Comparison of ENCODE assay signal across 11 cellular contexts in genomic region chr16:84741351-84741791, GRCh38. TPM values are rescaled to one million over a fixed set of nuclear protein-coding genes. Genes with fewer than 3 reads are reported as not detected.
DNase-seq lines count a peak whose midpoint lies in the region; ATAC-seq, FAIRE-seq and TF ChIP-seq lines count a peak whose summit lies in the region.
"Had no signal": no experiment of that assay in that cellular context is flagged by ENCODE, and none has a peak within 500 bp of the region (broad histone marks: within the 10 kb centered on the region; RNA-seq: fewer than 3 reads in every experiment).

No MANE protein-coding gene starts in this region.

- no peaks in the 10 kb centered on the region for H3K27me3 Mint-ChIP-seq in activated CD4-positive, alpha-beta memory T cell treated with anti-CD3 and anti-CD28 coated beads for 36 hours
- no peaks in the 10 kb centered on the region for H3K27me3 Mint-ChIP-seq in activated CD4-positive, alpha-beta memory T cell treated with anti-CD3 and anti-CD28 coated beads, Interleukin-2, amount 10 ng/mL, durations not matched to agents 7 days and 5 days
- H3K27me3 Mint-ChIP-seq in stimulated activated memory B cell treated with anti-CD40 and anti-IgM and Interleukin-4, amounts not matched to agents 10 μg/mL and 1 μg/mL and 100 μg/mL, for 72 hours = no peaks in the 10 kb centered on the region
- H3K27me3 Mint-ChIP-seq: CD4-positive, CD25-positive, alpha-beta regulatory T cell had no signal

- peak; percentile 31 for DNase-seq in activated CD4-positive, alpha-beta memory T cell treated with anti-CD3 and anti-CD28 coated beads for 36 hours
- DNase-seq in activated CD4-positive, alpha-beta memory T cell treated with anti-CD3 and anti-CD28 coated beads, Interleukin-2, amount 10 ng/mL, durations not matched to agents 7 days and 5 days = no peak
- DNase-seq in RCC 7860 (ENCODE audit: low spot score) (peak; percentile 42), fibroblast of mammary gland (ENCODE audit: low read depth) (peak; percentile 67), NCI-H2029 (lab: John Stamatoyannopoulos, UW) (no peak), GM13977 (ENCODE audit: low spot score) (no peak)
- DNase-seq: CD4-positive, CD25-positive, alpha-beta regulatory T cell; left lung had no signal

- in situ Hi-C loops in GM13977 (cut with MboI; ENCODE audit: low pct_unique_long_range_greater_than_20kb, low sequenced_read_pairs, unreplicated experiment) = no loop called here

- peaks cover 37% of the 10 kb centered on the region for H3K4me1 Mint-ChIP-seq in activated CD4-positive, alpha-beta memory T cell treated with anti-CD3 and anti-CD28 coated beads for 36 hours (ENCODE audit: low read depth)
- H3K4me1 Mint-ChIP-seq in activated CD4-positive, alpha-beta memory T cell treated with anti-CD3 and anti-CD28 coated beads, Interleukin-2, amount 10 ng/mL, durations not matched to agents 7 days and 5 days = peaks cover 58% of the 10 kb centered on the region
- H3K4me1 Mint-ChIP-seq in stimulated activated memory B cell treated with anti-CD40 and anti-IgM and Interleukin-4, amounts not matched to agents 10 μg/mL and 1 μg/mL and 100 μg/mL, for 72 hours = peaks cover 40% of the 10 kb centered on the region

- H3K4me3 Mint-ChIP-seq in activated CD4-positive, alpha-beta memory T cell treated with anti-CD3 and anti-CD28 coated beads for 36 hours = no peak overlapping the region
- no peak overlapping the region for H3K4me3 Mint-ChIP-seq in activated CD4-positive, alpha-beta memory T cell treated with anti-CD3 and anti-CD28 coated beads, Interleukin-2, amount 10 ng/mL, durations not matched to agents 7 days and 5 days
- no peak overlapping the region for H3K4me3 Mint-ChIP-seq in stimulated activated memory B cell treated with anti-CD40 and anti-IgM and Interleukin-4, amounts not matched to agents 10 μg/mL and 1 μg/mL and 100 μg/mL, for 72 hours
- H3K4me3 Mint-ChIP-seq: CD4-positive, CD25-positive, alpha-beta regulatory T cell had no signal

- no peaks in the 10 kb centered on the region for H3K9me3 Mint-ChIP-seq in activated CD4-positive, alpha-beta memory T cell treated with anti-CD3 and anti-CD28 coated beads for 36 hours
- no peaks in the 10 kb centered on the region for H3K9me3 Mint-ChIP-seq in activated CD4-positive, alpha-beta memory T cell treated with anti-CD3 and anti-CD28 coated beads, Interleukin-2, amount 10 ng/mL, durations not matched to agents 7 days and 5 days
- no peaks in the 10 kb centered on the region for H3K9me3 Mint-ChIP-seq in stimulated activated memory B cell treated with anti-CD40 and anti-IgM and Interleukin-4, amounts not matched to agents 10 μg/mL and 1 μg/mL and 100 μg/mL, for 72 hours

- H3K27ac Mint-ChIP-seq in activated CD4-positive, alpha-beta memory T cell treated with anti-CD3 and anti-CD28 coated beads for 36 hours = no peak overlapping the region
- H3K27ac Mint-ChIP-seq in activated CD4-positive, alpha-beta memory T cell treated with anti-CD3 and anti-CD28 coated beads, Interleukin-2, amount 10 ng/mL, durations not matched to agents 7 days and 5 days = no peak overlapping the region
- peak overlapping the region; percentile 30 for H3K27ac Mint-ChIP-seq in stimulated activated memory B cell treated with anti-CD40 and anti-IgM and Interleukin-4, amounts not matched to agents 10 μg/mL and 1 μg/mL and 100 μg/mL, for 72 hours
- H3K27ac Mint-ChIP-seq: CD4-positive, CD25-positive, alpha-beta regulatory T cell had no signal

- POLR2A ChIA-PET in activated CD4-positive, alpha-beta memory T cell treated with anti-CD3 and anti-CD28 coated beads for 36 hours (lab: Charles Lee) = no interaction called here
- POLR2A ChIA-PET in activated CD4-positive, alpha-beta memory T cell treated with anti-CD3 and anti-CD28 coated beads, Interleukin-2, amount 10 ng/mL, durations not matched to agents 7 days and 5 days (lab: Charles Lee) = interaction anchor here (1.0 to 1.4 kb wide), 2 partner anchors 9 to 192 kb away, joined by 3 to 9 read pairs; no protein-coding TSS in a partner anchor

- no peak for FAIRE-seq in RCC 7860 (lab: Jason Lieb, UNC)
- FAIRE-seq: colon had no signal

- ATAC-seq in stimulated activated memory B cell treated with anti-CD40 and anti-IgM and Interleukin-4, amounts not matched to agents 10 μg/mL and 1 μg/mL and 100 μg/mL, for 72 hours = no peak
- ATAC-seq in HG03354 (IDR thresholded peaks at IDR 0.05; ENCODE audit: poor library complexity, severe bottlenecking, unreplicated experiment) = no peak
- ATAC-seq: left lung had no signal

- CTCF ChIA-PET in activated CD4-positive, alpha-beta memory T cell treated with anti-CD3 and anti-CD28 coated beads for 36 hours (lab: Charles Lee) = interaction anchor here (4.5 to 10.0 kb wide), 4 partner anchors 12 to 119 kb away, joined by 37 to 187 read pairs (median 99); no protein-coding TSS in a partner anchor
- CTCF ChIA-PET in activated CD4-positive, alpha-beta memory T cell treated with anti-CD3 and anti-CD28 coated beads, Interleukin-2, amount 10 ng/mL, durations not matched to agents 7 days and 5 days (lab: Charles Lee) = interaction anchor here (1.0 to 9.7 kb wide), 6 partner anchors 12 to 211 kb away, joined by 3 to 259 read pairs (median 20); no protein-coding TSS in a partner anchor

- TF ChIP-seq CTCF in fibroblast of mammary gland (conservative IDR thresholded peaks at IDR 0.05; ENCODE audit: control insufficient read depth, insufficient read depth, low read depth, low read length) = no peak
- no peak for TF ChIP-seq CTCF in GM13977 (IDR thresholded peaks at IDR 0.05; ENCODE audit: extremely low read depth, insufficient read depth, missing control alignments)

- H3K36me3 Mint-ChIP-seq in activated CD4-positive, alpha-beta memory T cell treated with anti-CD3 and anti-CD28 coated beads for 36 hours = peaks cover 22% of the 10 kb centered on the region
- peaks cover 33% of the 10 kb centered on the region for H3K36me3 Mint-ChIP-seq in activated CD4-positive, alpha-beta memory T cell treated with anti-CD3 and anti-CD28 coated beads, Interleukin-2, amount 10 ng/mL, durations not matched to agents 7 days and 5 days (ENCODE audit: low read depth)
- H3K36me3 Mint-ChIP-seq in stimulated activated memory B cell treated with anti-CD40 and anti-IgM and Interleukin-4, amounts not matched to agents 10 μg/mL and 1 μg/mL and 100 μg/mL, for 72 hours = peaks cover 27% of the 10 kb centered on the region

- intact Hi-C loops in activated CD4-positive, alpha-beta memory T cell treated with anti-CD3 and anti-CD28 coated beads for 36 hours (cut with micrococcal nuclease) = no loop called here

- no peak overlapping the region for H3K4me3 ChIP-seq in fibroblast of mammary gland (ENCODE audit: control insufficient read depth, low read depth, low read length)
- H3K4me3 ChIP-seq: left lung had no signal

RNA-seq across cellular contexts. Expression of gene USP10, which starts 41.6 kb away (rescaled TPM):
- total RNA-seq in activated CD4-positive, alpha-beta memory T cell treated with anti-CD3 and anti-CD28 coated beads for 36 hours = 100 to 1,000 TPM; 105 to 108 TPM
- total RNA-seq in activated CD4-positive, alpha-beta memory T cell treated with anti-CD3 and anti-CD28 coated beads, Interleukin-2, amount 10 ng/mL, durations not matched to agents 7 days and 5 days = 10 to 100 TPM; 92.2 to 94.4 TPM

Comparison
In these comparisons a context has a peak if more than half of its experiments do, and no peak if none do; other contexts are left out.
1. DNase-seq: peak in activated CD4-positive, alpha-beta memory T cell treated with anti-CD3 and anti-CD28 coated beads for 36 hours (single experiment), RCC 7860 (single experiment) and fibroblast of mammary gland (single experiment); none in activated CD4-positive, alpha-beta memory T cell treated with anti-CD3 and anti-CD28 coated beads, Interleukin-2, amount 10 ng/mL, durations not matched to agents 7 days and 5 days (single experiment), NCI-H2029 (single experiment) and GM13977 (single experiment).